In the genomic region with DNA sequence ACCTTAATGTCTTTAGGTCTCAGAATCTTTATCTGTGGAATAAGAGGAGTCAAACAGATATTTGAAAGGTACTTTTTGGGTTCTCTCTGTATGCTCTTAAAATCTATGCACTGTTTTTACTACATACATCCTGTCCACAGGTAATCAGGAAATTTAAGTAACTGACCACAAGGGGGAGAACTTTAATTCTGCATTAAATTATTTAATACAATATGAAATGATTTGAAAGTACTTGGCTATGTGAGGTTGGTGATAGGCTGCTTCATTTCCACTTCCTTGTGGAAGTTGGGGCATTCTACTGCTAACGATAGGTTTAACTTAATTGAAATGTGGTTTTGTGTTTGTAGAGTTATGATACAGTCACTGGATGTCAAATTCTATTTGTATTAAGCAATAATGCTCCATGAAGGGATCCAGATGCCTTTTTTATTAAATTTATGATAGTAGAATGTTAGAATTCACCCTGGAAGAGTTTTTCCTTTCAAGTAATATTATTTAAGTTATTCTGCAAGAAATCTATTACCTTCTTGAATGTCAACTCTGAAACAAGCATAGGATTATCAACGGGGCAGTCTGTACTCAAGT, we compare ENCODE assay signal across 9 cellular contexts. TPM values are rescaled to one million over a fixed set of nuclear protein-coding genes. Genes with fewer than 3 reads are reported as not detected.
A peak's percentile ranks its signal among the peaks of the same experiment; 100 is the strongest.
DNase-seq lines count a peak whose midpoint lies in the region; ATAC-seq and TF ChIP-seq lines count a peak whose summit lies in the region.
"Had no signal": no experiment of that assay in that cellular context is flagged by ENCODE, and none has a peak within 500 bp of the region (broad histone marks: within the 10 kb centered on the region; RNA-seq: fewer than 3 reads in every experiment).

No MANE protein-coding gene starts in this region.

- no peaks in the 10 kb centered on the region for H3K27me3 Mint-ChIP-seq in activated CD4-positive, alpha-beta memory T cell treated with anti-CD3 and anti-CD28 coated beads for 36 hours

- H3K36me3 Mint-ChIP-seq in activated CD4-positive, alpha-beta memory T cell treated with anti-CD3 and anti-CD28 coated beads for 36 hours: no peaks in the 10 kb centered on the region

- ATAC-seq in HG03432 (IDR thresholded peaks at IDR 0.05; ENCODE audit: unreplicated experiment): peak; percentile 60
- no peak for ATAC-seq in HG03095 (IDR thresholded peaks at IDR 0.05; ENCODE audit: unreplicated experiment)
- ATAC-seq in HG03025 (IDR thresholded peaks at IDR 0.05; ENCODE audit: low FRiP score, unreplicated experiment): no peak

- H3K9me3 ChIP-seq in liver (ENCODE audit: control insufficient read depth in 4 of 4, low read length in 3 of 4): no peaks in the 10 kb centered on the region

- H3K9ac ChIP-seq in liver (ENCODE audit: low read depth in 1 of 2, low read length in 2 of 2): no peak overlapping the region

- no peak overlapping the region for H3K27ac Mint-ChIP-seq in activated CD4-positive, alpha-beta memory T cell treated with anti-CD3 and anti-CD28 coated beads for 36 hours

- POLR2A ChIA-PET in activated CD4-positive, alpha-beta memory T cell treated with anti-CD3 and anti-CD28 coated beads for 36 hours (lab: Charles Lee): no interaction called here

- H3K4me1 Mint-ChIP-seq in activated CD4-positive, alpha-beta memory T cell treated with anti-CD3 and anti-CD28 coated beads for 36 hours (ENCODE audit: low read depth): no peaks in the 10 kb centered on the region

- 63% methylated on average over 2 of the region's 2 CpGs for WGBS in liver

- CTCF ChIA-PET in activated CD4-positive, alpha-beta memory T cell treated with anti-CD3 and anti-CD28 coated beads for 36 hours (lab: Charles Lee): interaction anchor here (1.1 kb wide), 1 partner anchor 833 kb away, joined by 3 read pairs; no protein-coding TSS in a partner anchor

- no peaks in the 10 kb centered on the region for H3K36me3 ChIP-seq in liver (ENCODE audit: control insufficient read depth in 4 of 4, insufficient read depth in 3 of 4, low read depth in 1 of 4, low read length in 3 of 4)

- H3K9me3 Mint-ChIP-seq in activated CD4-positive, alpha-beta memory T cell treated with anti-CD3 and anti-CD28 coated beads for 36 hours: no peaks in the 10 kb centered on the region

- TF ChIP-seq CTCF in VCaP (conservative IDR thresholded peaks at IDR 0.05) (peak; percentile 79), liver (IDR thresholded peaks at IDR 0.05; ENCODE audit: low read depth, low read length, missing input control) (peak; percentile 43)

- peak; percentile 33 for DNase-seq in ELR (ENCODE audit: low read depth)
- no peak for DNase-seq in activated CD4-positive, alpha-beta memory T cell treated with anti-CD3 and anti-CD28 coated beads for 36 hours
- no peak for DNase-seq in stimulated activated CD4-positive, alpha-beta T cell treated with anti-CD3 and anti-CD28 coated beads, Interleukin-4, amount 100 ng/mL, for 4 hours

- intact Hi-C loops in activated CD4-positive, alpha-beta memory T cell treated with anti-CD3 and anti-CD28 coated beads for 36 hours (cut with micrococcal nuclease): loop anchor here (1.0 kb wide), 1 partner anchor 834 kb away; no protein-coding TSS in a partner anchor

- H3K4me3 Mint-ChIP-seq in activated CD4-positive, alpha-beta memory T cell treated with anti-CD3 and anti-CD28 coated beads for 36 hours: no peak overlapping the region

- no peak overlapping the region for H3K4me3 ChIP-seq in liver (ENCODE audit: low read depth in 1 of 3, low read length in 3 of 3)

- peaks cover 2 to 4% (median 4%) of the 10 kb centered on the region in 4 donors for H3K4me1 ChIP-seq in liver (ENCODE audit: control insufficient read depth in 4 of 4, insufficient read depth in 4 of 4, low read length in 3 of 4)

- H3K27ac ChIP-seq in VCaP (no peak overlapping the region), liver (ENCODE audit: low read depth in 1 of 2, low read length in 2 of 2) (no peak overlapping the region)

- no peaks in the 10 kb centered on the region for H3K27me3 ChIP-seq in liver (ENCODE audit: control insufficient read depth in 4 of 4, insufficient read depth in 4 of 4, low read length in 3 of 4)

- TF ChIP-seq RAD21 in liver (IDR thresholded peaks at IDR 0.05): peak; percentile 73 to 82

TF ChIP-seq in liver, 16 proteins besides CTCF, POLR2A, EP300 and RAD21:
- no peak for TF ChIP-seq NR2F2 (IDR thresholded peaks at IDR 0.05)
- no peak for TF ChIP-seq RXRA (IDR thresholded peaks at IDR 0.05)
- no peak for TF ChIP-seq REST (IDR thresholded peaks at IDR 0.05)
- TF ChIP-seq FOXA2 (IDR thresholded peaks at IDR 0.05): no peak
- no peak for TF ChIP-seq HNF4A (conservative IDR thresholded peaks at IDR 0.05)
- no peak for TF ChIP-seq GABPA (IDR thresholded peaks at IDR 0.05 in 1 of 2, conservative IDR thresholded peaks at IDR 0.05 in 1 of 2)
- TF ChIP-seq ATF3 (IDR thresholded peaks at IDR 0.05): no peak
- no peak for TF ChIP-seq HNF4G (IDR thresholded peaks at IDR 0.05)
- TF ChIP-seq, protein P1, sequence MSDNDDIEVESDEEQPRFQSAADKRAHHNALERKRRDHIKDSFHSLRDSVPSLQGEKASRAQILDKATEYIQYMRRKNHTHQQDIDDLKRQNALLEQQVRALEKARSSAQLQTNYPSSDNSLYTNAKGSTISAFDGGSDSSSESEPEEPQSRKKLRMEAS (IDR thresholded peaks at IDR 0.05): no peak
- TF ChIP-seq EGR1 (IDR thresholded peaks at IDR 0.05; ENCODE audit: low read depth in 2 of 2): no peak
- TF ChIP-seq JUND (IDR thresholded peaks at IDR 0.05): no peak
- TF ChIP-seq TAF1 (conservative IDR thresholded peaks at IDR 0.05): no peak
- TF ChIP-seq FOXA1 (IDR thresholded peaks at IDR 0.05): no peak
- no peak for TF ChIP-seq SP1 (IDR thresholded peaks at IDR 0.05)
- TF ChIP-seq, protein P2, sequence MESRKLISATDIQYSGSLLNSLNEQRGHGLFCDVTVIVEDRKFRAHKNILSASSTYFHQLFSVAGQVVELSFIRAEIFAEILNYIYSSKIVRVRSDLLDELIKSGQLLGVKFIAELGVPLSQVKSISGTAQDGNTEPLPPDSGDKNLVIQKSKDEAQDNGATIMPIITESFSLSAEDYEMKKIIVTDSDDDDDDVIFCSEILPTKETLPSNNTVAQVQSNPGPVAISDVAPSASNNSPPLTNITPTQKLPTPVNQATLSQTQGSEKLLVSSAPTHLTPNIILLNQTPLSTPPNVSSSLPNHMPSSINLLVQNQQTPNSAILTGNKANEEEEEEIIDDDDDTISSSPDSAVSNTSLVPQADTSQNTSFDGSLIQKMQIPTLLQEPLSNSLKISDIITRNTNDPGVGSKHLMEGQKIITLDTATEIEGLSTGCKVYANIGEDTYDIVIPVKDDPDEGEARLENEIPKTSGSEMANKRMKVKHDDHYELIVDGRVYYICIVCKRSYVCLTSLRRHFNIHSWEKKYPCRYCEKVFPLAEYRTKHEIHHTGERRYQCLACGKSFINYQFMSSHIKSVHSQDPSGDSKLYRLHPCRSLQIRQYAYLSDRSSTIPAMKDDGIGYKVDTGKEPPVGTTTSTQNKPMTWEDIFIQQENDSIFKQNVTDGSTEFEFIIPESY (IDR thresholded peaks at IDR 0.05): no peak

RNA-seq across cellular contexts. Expression of gene TEX47, which starts 6.0 kb away (rescaled TPM):
- total RNA-seq in liver: not detected
- polyA plus RNA-seq in liver: not detected
- total RNA-seq in activated CD4-positive, alpha-beta memory T cell treated with anti-CD3 and anti-CD28 coated beads for 36 hours: not detected
- total RNA-seq: mononuclear cell had no signal

RNA-seq across cellular contexts. Expression of gene ZNF804B, which starts 30.1 kb away (rescaled TPM):
- total RNA-seq in liver: not detected
- polyA plus RNA-seq in liver: not detected
- not detected for total RNA-seq in activated CD4-positive, alpha-beta memory T cell treated with anti-CD3 and anti-CD28 coated beads for 36 hours
- total RNA-seq: mononuclear cell had no signal
